Comparison of ENCODE assay signal across 9 cellular contexts in the genomic region with DNA sequence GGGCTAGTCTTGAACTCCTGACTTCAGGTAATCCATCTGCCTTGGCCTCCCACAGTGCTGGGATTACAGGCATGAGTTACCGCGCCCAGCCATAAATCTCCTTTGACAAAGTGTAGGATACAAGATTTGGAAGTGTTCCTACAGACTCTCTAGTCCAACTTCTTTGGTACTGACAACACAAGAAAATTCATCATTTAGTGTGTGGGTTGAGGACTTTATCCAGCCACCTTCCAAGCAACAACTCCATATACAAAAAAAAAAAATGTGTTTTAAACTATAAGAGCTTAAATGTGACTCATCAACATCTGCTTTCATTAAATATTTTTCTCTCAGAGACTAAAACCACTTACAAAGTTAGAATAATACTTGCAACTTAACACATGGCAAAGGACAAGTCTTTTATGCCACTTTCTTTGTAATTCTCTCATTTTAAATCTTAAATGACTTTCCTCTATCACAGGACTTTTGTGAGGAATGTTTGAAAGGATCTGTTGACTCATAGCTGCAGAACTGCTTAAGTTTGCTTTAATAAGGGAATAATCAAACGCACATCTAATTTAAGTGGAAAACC. TPM values are rescaled to one million over a fixed set of nuclear protein-coding genes. Genes with fewer than 3 reads are reported as not detected.
DNase-seq lines count a peak whose midpoint lies in the region; ATAC-seq and TF ChIP-seq lines count a peak whose summit lies in the region.
"Had no signal": no experiment of that assay in that cellular context is flagged by ENCODE, and none has a peak within 500 bp of the region (broad histone marks: within the 10 kb centered on the region; RNA-seq: fewer than 3 reads in every experiment).

No MANE protein-coding gene starts in this region.

- no peak for TF ChIP-seq CTCF in WI38 (IDR thresholded peaks at IDR 0.05; ENCODE audit: low read depth, low read length)
- no peak for TF ChIP-seq CTCF in fibroblast of villous mesenchyme (IDR thresholded peaks at IDR 0.05; ENCODE audit: insufficient read depth, low read depth, low read length)

- no peak for ATAC-seq in GM21526 (IDR thresholded peaks at IDR 0.05; ENCODE audit: low FRiP score, unreplicated experiment)
- ATAC-seq: activated naive CD8-positive, alpha-beta T cell treated with anti-CD3 and anti-CD28 coated beads, Interleukin-2, amount 50 U/mL, for 24 hours had no signal

- DNase-seq in ELF-1 (ENCODE audit: low read depth, low spot score) (peak; percentile 9), fibroblast of villous mesenchyme (ENCODE audit: low read depth) (peak; percentile 72), renal cortical epithelial cell (ENCODE audit: low read depth) (peak; percentile 86), DMS 273 (lab: John Stamatoyannopoulos, UW; ENCODE audit: unreplicated experiment) (no peak), NCI-H1436 (lab: John Stamatoyannopoulos, UW) (no peak), DMS79 (lab: John Stamatoyannopoulos, UW) (no peak)
- DNase-seq: activated naive CD8-positive, alpha-beta T cell treated with anti-CD3 and anti-CD28 coated beads, Interleukin-2, amount 50 U/mL, for 24 hours had no signal

- H3K4me3 ChIP-seq in WI38 (ENCODE audit: low read depth, low read length), result peak overlapping the region; percentile 17; the same call in 1 of the 2 replicates
- H3K4me3 ChIP-seq in fibroblast of villous mesenchyme (ENCODE audit: low read depth, low read length), result peak overlapping the region; percentile 1

RNA-seq across cellular contexts. Expression of a gene that starts 46.2 kb away (rescaled TPM):
- total RNA-seq in fibroblast of villous mesenchyme (260 and 417 TPM in 2 replicates), renal cortical epithelial cell (694 and 876 TPM in 2 replicates)

RNA-seq across cellular contexts. Expression of a gene that starts 57.6 kb away (rescaled TPM):
- total RNA-seq in fibroblast of villous mesenchyme (59.9 and 84.2 TPM in 2 replicates), renal cortical epithelial cell (85.1 and 115 TPM in 2 replicates)

Comparison
In these comparisons a context has a peak if more than half of its experiments do, and no peak if none do; other contexts are left out.
1. DNase-seq: peak in ELF-1 (single experiment), fibroblast of villous mesenchyme (single experiment) and renal cortical epithelial cell (single experiment); none in DMS 273 (single experiment), NCI-H1436 (single experiment) and DMS79 (single experiment).